In the genomic region with DNA sequence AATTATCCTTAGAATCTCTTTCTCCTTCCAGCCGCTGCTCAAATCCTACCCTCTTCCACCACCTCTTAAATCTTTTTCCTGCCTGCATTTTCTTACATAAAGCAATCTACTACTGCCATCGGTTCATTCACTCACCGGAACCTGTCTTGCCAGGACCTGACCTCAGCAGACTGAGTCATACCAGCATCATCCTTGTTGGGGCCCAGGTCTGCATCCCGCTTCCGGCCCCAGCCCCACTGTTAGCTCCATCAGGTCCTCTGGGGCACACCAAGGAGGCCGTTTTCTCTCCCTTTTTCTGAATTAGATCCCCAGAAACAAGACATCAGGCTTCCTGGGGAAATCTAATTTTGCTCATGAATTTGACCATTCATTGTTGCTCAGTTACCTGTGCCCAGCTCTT, we compare ENCODE assay signal across 1 cellular context.
TF ChIP-seq lines count a peak whose summit lies in the region.

No MANE protein-coding gene starts in this region.

TF ChIP-seq in SK-N-SH treated with all-trans-retinoic acid at 6 μM for 48 hours, 23 proteins besides CTCF, POLR2A, EP300 and RAD21 (continued from another document):
- TF ChIP-seq TCF4 (CRISPR knock-in tag; IDR thresholded peaks at IDR 0.05; ENCODE audit: borderline replicate concordance) (no peak), ESRRG (CRISPR knock-in tag; IDR thresholded peaks at IDR 0.05) (no peak), ZNF8 (CRISPR knock-in tag; IDR thresholded peaks at IDR 0.05) (no peak), ZC3H10 (CRISPR knock-in tag; IDR thresholded peaks at IDR 0.05) (no peak), RARB (CRISPR knock-in tag; IDR thresholded peaks at IDR 0.05) (no peak)
- TF ChIP-seq, protein P1, sequence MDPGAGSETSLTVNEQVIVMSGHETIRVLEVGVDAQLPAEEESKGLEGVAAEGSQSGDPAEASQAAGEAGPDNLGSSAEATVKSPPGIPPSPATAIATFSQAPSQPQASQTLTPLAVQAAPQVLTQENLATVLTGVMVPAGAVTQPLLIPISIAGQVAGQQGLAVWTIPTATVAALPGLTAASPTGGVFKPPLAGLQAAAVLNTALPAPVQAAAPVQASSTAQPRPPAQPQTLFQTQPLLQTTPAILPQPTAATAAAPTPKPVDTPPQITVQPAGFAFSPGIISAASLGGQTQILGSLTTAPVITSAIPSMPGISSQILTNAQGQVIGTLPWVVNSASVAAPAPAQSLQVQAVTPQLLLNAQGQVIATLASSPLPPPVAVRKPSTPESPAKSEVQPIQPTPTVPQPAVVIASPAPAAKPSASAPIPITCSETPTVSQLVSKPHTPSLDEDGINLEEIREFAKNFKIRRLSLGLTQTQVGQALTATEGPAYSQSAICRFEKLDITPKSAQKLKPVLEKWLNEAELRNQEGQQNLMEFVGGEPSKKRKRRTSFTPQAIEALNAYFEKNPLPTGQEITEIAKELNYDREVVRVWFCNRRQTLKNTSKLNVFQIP (CRISPR knock-in tag; IDR thresholded peaks at IDR 0.05; ENCODE audit: borderline replicate concordance, low read depth): no peak
TF ChIP-seq in SK-N-SH treated with all-trans-retinoic acid at 6 μM for 48 hours: peak in this region for 0.
